ENCODE assay signal across 19 cellular contexts in genomic region chr17:74362811-74363498, GRCh38. TPM values are rescaled to one million over a fixed set of nuclear protein-coding genes. Genes with fewer than 3 reads are reported as not detected.
DNase-seq lines count a peak whose midpoint lies in the region; ATAC-seq and TF ChIP-seq lines count a peak whose summit lies in the region.
"Had no signal": no experiment of that assay in that cellular context is flagged by ENCODE, and none has a peak within 500 bp of the region (broad histone marks: within the 10 kb centered on the region; RNA-seq: fewer than 3 reads in every experiment).

No MANE protein-coding gene starts in this region.

- ATAC-seq in GM23338 (no peak), aorta (ENCODE audit: low FRiP score) (no peak), HG02678 (IDR thresholded peaks at IDR 0.05; ENCODE audit: unreplicated experiment) (no peak), HG02642 (IDR thresholded peaks at IDR 0.05; ENCODE audit: poor library complexity, unreplicated experiment) (no peak)
- ATAC-seq: left lung had no signal

- no peaks in the 10 kb centered on the region for H4K20me1 ChIP-seq in GM23338 (replicated peaks; ENCODE audit: insufficient read depth)

- H3K79me2 ChIP-seq in GM23338 (replicated peaks; ENCODE audit: insufficient read depth) = no peaks in the 10 kb centered on the region

- peaks cover 14% of the 10 kb centered on the region for H3K4me1 ChIP-seq in GM23338 (ENCODE audit: insufficient read depth)
- H3K4me1 ChIP-seq in aorta (ENCODE audit: control insufficient read depth in 1 of 2, insufficient read depth in 2 of 2, low read length in 2 of 2) = no peaks in the 10 kb centered on the region
- H3K4me1 ChIP-seq: left lung had no signal

- H3K27ac ChIP-seq in GM23338 (ENCODE audit: low read depth) (no peak overlapping the region), aorta (ENCODE audit: low read depth in 1 of 2, low read length in 2 of 2) (no peak overlapping the region)
- H3K27ac ChIP-seq: left lung, Peyer's patch had no signal

- peak overlapping the region; percentile 84; the same call in 1 of the 2 replicates for H3K27ac Mint-ChIP-seq in GM23338
- H3K27ac Mint-ChIP-seq: activated naive CD8-positive, alpha-beta T cell; activated T-cell treated with anti-CD3 and anti-CD28 coated beads, Interleukin-2, amount 50 U/mL, for 24 hours; IgD-negative memory B cell had no signal

- no peaks in the 10 kb centered on the region for H3K9me3 Mint-ChIP-seq in GM23338
- H3K9me3 Mint-ChIP-seq: activated T-cell treated with anti-CD3 and anti-CD28 coated beads, Interleukin-2, amount 50 U/mL, for 24 hours; IgD-negative memory B cell had no signal

- WGBS in aorta, 2 donors = 11 to 17% methylated on average over 14 of the region's 14 CpGs

- 0 out of 2 replicates have a peak overlapping the region, but pooled peaks have one; percentile 87 for H2AFZ ChIP-seq in GM23338

- DNase-seq in GM23338 (ENCODE audit: low spot score) (no peak), NCI-H2196 treated with DMSO at 0.1 percent for 48 hours (lab: John Stamatoyannopoulos, UW; ENCODE audit: unreplicated experiment) (peak; percentile 36), cerebellum (ENCODE audit: low spot score) (peak; percentile 34), nucleus accumbens (lab: John Stamatoyannopoulos, UW) (peak in 48 of 56 donors; percentile 11 to 82 (median 44)), aorta (no peak), A172 (ENCODE audit: low spot score) (no peak)
- DNase-seq: activated CD4-positive, alpha-beta T cell treated with anti-CD3 and anti-CD28 coated beads, Interleukin-2, amount 50 U/mL, for 1 hour; activated T-cell treated with anti-CD3 and anti-CD28 coated beads, Interleukin-2, amount 50 U/mL, for 24 hours; effector memory CD4-positive, alpha-beta T cell; left lung; Peyer's patch; stimulated activated CD4-positive, alpha-beta T cell treated with anti-CD3 and anti-CD28 coated beads, Interleukin-4, amount 100 ng/mL, for 4 hours had no signal

- H3K27me3 ChIP-seq in GM23338 (ENCODE audit: insufficient read depth) (peaks cover 3% of the 10 kb centered on the region), aorta (ENCODE audit: control insufficient read depth in 1 of 2, insufficient read depth in 2 of 2, low read length in 1 of 2) (no peaks in the 10 kb centered on the region)

- H3K9me3 ChIP-seq in aorta (ENCODE audit: control insufficient read depth, low read length) = no peaks in the 10 kb centered on the region
- H3K9me3 ChIP-seq: left lung, Peyer's patch had no signal

- H3K4me1 Mint-ChIP-seq in GM23338 = peaks cover 33% of the 10 kb centered on the region
- H3K4me1 Mint-ChIP-seq: IgD-negative memory B cell had no signal

- H3F3A ChIP-seq in GM23338 (replicated peaks; ENCODE audit: low read depth) = no peaks in the 10 kb centered on the region

- peaks cover 22% of the 10 kb centered on the region for H3K27me3 Mint-ChIP-seq in GM23338 (ENCODE audit: insufficient read depth, low read depth, poor library complexity)

- H3K4me3 ChIP-seq in GM23338 (no peak overlapping the region), aorta (ENCODE audit: low read length in 2 of 2) (no peak overlapping the region)
- H3K4me3 ChIP-seq: left lung, Peyer's patch had no signal

- no peak for TF ChIP-seq CTCF in GM23338 (conservative IDR thresholded peaks at IDR 0.05; ENCODE audit: low read depth in 2 of 2)

- H3K4me2 ChIP-seq in GM23338 = peak overlapping the region; percentile 78

- intact Hi-C loops in aorta (cut with DNase I) = loop anchor here in 1 of 2 donors (10.0 kb wide), 1 partner anchor 158 kb away; the partner anchor contains the start of gene RPL38

- H3K36me3 ChIP-seq in GM23338 (ENCODE audit: insufficient read depth) (no peaks in the 10 kb centered on the region), aorta (ENCODE audit: control insufficient read depth in 1 of 2, insufficient read depth in 2 of 2, low read length in 1 of 2) (no peaks in the 10 kb centered on the region)
- H3K36me3 ChIP-seq: left lung, Peyer's patch had no signal

- H3K36me3 Mint-ChIP-seq in GM23338 (ENCODE audit: low read depth) = peaks cover 6% of the 10 kb centered on the region; the same call in 2 of the 3 replicates
- H3K36me3 Mint-ChIP-seq: activated naive CD8-positive, alpha-beta T cell; IgD-negative memory B cell had no signal

- peak overlapping the region; percentile 72; the same call in 1 of the 3 replicates for H3K4me3 Mint-ChIP-seq in GM23338
- H3K4me3 Mint-ChIP-seq: activated naive CD8-positive, alpha-beta T cell; activated T-cell treated with anti-CD3 and anti-CD28 coated beads, Interleukin-2, amount 50 U/mL, for 24 hours; IgD-negative memory B cell had no signal

- no peaks in the 10 kb centered on the region for H3K9me2 ChIP-seq in GM23338 (ENCODE audit: insufficient read depth)

TF ChIP-seq in GM23338, 12 proteins besides CTCF, POLR2A, EP300 and RAD21 (continues in another document):
- TF ChIP-seq CREB1 (CRISPR knock-in tag; IDR thresholded peaks at IDR 0.05; ENCODE audit: low read depth) (no peak), EZH2phosphoT487 (IDR thresholded peaks at IDR 0.05; ENCODE audit: unreplicated experiment) (no peak), NANOG (IDR thresholded peaks at IDR 0.05; ENCODE audit: borderline replicate concordance) (no peak)
- TF ChIP-seq, protein P1, sequence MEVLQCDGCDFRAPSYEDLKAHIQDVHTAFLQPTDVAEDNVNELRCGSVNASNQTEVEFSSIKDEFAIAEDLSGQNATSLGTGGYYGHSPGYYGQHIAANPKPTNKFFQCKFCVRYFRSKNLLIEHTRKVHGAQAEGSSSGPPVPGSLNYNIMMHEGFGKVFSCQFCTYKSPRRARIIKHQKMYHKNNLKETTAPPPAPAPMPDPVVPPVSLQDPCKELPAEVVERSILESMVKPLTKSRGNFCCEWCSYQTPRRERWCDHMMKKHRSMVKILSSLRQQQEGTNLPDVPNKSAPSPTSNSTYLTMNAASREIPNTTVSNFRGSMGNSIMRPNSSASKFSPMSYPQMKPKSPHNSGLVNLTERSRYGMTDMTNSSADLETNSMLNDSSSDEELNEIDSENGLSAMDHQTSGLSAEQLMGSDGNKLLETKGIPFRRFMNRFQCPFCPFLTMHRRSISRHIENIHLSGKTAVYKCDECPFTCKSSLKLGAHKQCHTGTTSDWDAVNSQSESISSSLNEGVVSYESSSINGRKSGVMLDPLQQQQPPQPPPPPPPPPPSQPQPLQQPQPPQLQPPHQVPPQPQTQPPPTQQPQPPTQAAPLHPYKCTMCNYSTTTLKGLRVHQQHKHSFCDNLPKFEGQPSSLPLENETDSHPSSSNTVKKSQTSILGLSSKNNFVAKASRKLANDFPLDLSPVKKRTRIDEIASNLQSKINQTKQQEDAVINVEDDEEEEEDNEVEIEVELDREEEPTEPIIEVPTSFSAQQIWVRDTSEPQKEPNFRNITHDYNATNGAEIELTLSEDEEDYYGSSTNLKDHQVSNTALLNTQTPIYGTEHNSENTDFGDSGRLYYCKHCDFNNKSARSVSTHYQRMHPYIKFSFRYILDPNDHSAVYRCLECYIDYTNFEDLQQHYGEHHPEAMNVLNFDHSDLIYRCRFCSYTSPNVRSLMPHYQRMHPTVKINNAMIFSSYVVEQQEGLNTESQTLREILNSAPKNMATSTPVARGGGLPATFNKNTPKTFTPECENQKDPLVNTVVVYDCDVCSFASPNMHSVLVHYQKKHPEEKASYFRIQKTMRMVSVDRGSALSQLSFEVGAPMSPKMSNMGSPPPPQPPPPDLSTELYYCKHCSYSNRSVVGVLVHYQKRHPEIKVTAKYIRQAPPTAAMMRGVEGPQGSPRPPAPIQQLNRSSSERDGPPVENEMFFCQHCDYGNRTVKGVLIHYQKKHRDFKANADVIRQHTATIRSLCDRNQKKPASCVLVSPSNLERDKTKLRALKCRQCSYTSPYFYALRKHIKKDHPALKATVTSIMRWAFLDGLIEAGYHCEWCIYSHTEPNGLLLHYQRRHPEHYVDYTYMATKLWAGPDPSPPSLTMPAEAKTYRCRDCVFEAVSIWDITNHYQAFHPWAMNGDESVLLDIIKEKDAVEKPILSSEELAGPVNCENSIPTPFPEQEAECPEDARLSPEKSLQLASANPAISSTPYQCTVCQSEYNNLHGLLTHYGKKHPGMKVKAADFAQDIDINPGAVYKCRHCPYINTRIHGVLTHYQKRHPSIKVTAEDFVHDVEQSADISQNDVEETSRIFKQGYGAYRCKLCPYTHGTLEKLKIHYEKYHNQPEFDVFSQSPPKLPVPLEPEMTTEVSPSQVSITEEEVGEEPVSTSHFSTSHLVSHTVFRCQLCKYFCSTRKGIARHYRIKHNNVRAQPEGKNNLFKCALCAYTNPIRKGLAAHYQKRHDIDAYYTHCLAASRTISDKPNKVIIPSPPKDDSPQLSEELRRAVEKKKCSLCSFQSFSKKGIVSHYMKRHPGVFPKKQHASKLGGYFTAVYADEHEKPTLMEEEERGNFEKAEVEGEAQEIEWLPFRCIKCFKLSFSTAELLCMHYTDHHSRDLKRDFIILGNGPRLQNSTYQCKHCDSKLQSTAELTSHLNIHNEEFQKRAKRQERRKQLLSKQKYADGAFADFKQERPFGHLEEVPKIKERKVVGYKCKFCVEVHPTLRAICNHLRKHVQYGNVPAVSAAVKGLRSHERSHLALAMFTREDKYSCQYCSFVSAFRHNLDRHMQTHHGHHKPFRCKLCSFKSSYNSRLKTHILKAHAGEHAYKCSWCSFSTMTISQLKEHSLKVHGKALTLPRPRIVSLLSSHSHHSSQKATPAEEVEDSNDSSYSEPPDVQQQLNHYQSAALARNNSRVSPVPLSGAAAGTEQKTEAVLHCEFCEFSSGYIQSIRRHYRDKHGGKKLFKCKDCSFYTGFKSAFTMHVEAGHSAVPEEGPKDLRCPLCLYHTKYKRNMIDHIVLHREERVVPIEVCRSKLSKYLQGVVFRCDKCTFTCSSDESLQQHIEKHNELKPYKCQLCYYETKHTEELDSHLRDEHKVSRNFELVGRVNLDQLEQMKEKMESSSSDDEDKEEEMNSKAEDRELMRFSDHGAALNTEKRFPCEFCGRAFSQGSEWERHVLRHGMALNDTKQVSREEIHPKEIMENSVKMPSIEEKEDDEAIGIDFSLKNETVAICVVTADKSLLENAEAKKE (CRISPR knock-in tag; IDR thresholded peaks at IDR 0.05) = no peak

RNA-seq across cellular contexts. Expression of gene BTBD17, which starts 1.3 kb away (rescaled TPM):
- 4.9 and 5.0 TPM in 2 replicates for total RNA-seq in GM23338 (2014; rRNA removed; shearing (Covaris generic))
- polyA plus RNA-seq in GM23338 (2016; fragmentation: Nextera tagmentation; extraction: Ambion mirVana) (1.7 and 1.9 TPM in 2 replicates), aorta (not detected)
- total RNA-seq in cerebellum (16.1 TPM), aorta (not detected)
- not detected in 2 replicates for total RNA-seq in A172 (2014; rRNA removed; shearing (Covaris generic))
- total RNA-seq: bronchial epithelial cell, left lung, osteoblast, Peyer's patch, skeletal muscle tissue had no signal
- polyA plus RNA-seq: IgD-negative memory B cell had no signal

RNA-seq across cellular contexts. Expression of gene GPR142, which starts 4.4 kb away (rescaled TPM):
- total RNA-seq in GM23338 (2014; rRNA removed; shearing (Covaris generic)) = not detected in 2 replicates
- polyA plus RNA-seq in GM23338 (2016; fragmentation: Nextera tagmentation; extraction: Ambion mirVana) = not detected in 2 replicates
- total RNA-seq in cerebellum = not detected
- 1 to 10 TPM in 1 of 2 donors, not detected in 1; 2.1 TPM for total RNA-seq in aorta
- not detected for polyA plus RNA-seq in aorta
- not detected in 2 replicates for total RNA-seq in A172 (2014; rRNA removed; shearing (Covaris generic))
- total RNA-seq: bronchial epithelial cell, left lung, osteoblast, skeletal muscle tissue had no signal
- polyA plus RNA-seq: IgD-negative memory B cell had no signal

RNA-seq across cellular contexts. Expression of gene KIF19, which starts 36.9 kb away (rescaled TPM):
- total RNA-seq in GM23338 (2014; rRNA removed; shearing (Covaris generic)) = 0.27 and 0.35 TPM in 2 replicates
- 0.07 and 0.36 TPM in 2 replicates for polyA plus RNA-seq in GM23338 (2016; fragmentation: Nextera tagmentation; extraction: Ambion mirVana)
- total RNA-seq in cerebellum = 1.1 TPM
- total RNA-seq in aorta = 1 to 10 TPM; 4.4 to 5.1 TPM
- not detected for polyA plus RNA-seq in aorta
- total RNA-seq in A172 (2014; rRNA removed; shearing (Covaris generic)) = not detected in 2 replicates
- total RNA-seq: bronchial epithelial cell, osteoblast had no signal

Comparison
In these comparisons a context has a peak if more than half of its experiments do, and no peak if none do; other contexts are left out.
1. DNase-seq: peak in NCI-H2196 treated with DMSO at 0.1 percent for 48 hours (single experiment), cerebellum (single experiment) and nucleus accumbens (48 of 56); none in GM23338 (single experiment), aorta (0 of 2) and A172 (single experiment).